Comparison of ENCODE assay signal across 1 cellular context in genomic region chr5:177133119-177133844, GRCh38.
TF ChIP-seq lines count a peak whose summit lies in the region.

TSS of gene NSD1 (plus strand) at chr5:177133773. CDS start at chr5:177135104, 1,331 bp downstream.

TF ChIP-seq in K562, 482 proteins besides CTCF, POLR2A, EP300 and RAD21 (continued from another document):
- TF ChIP-seq POLR2G (IDR thresholded peaks at IDR 0.05; ENCODE audit: low read depth, low read length), result peak; percentile 86
- TF ChIP-seq NONO (IDR thresholded peaks at IDR 0.05; ENCODE audit: low read depth in 2 of 2, low read length in 1 of 2), result peak; percentile 63 to 64
- TF ChIP-seq ZNF57 (CRISPR knock-in tag; IDR thresholded peaks at IDR 0.05), result no peak
- 0 out of 2 replicates have a peak, but pooled peaks have one; percentile 25 for TF ChIP-seq ZNF830 (CRISPR knock-in tag; IDR thresholded peaks at IDR 0.05)
- TF ChIP-seq RFX7 (CRISPR knock-in tag; IDR thresholded peaks at IDR 0.05), result no peak
- TF ChIP-seq GATAD2B (IDR thresholded peaks at IDR 0.05; ENCODE audit: borderline replicate concordance), result peak; percentile 93
- TF ChIP-seq PATZ1 (CRISPR knock-in tag; IDR thresholded peaks at IDR 0.05; ENCODE audit: borderline replicate concordance), result no peak
- no peak for TF ChIP-seq NR2C1 (IDR thresholded peaks at IDR 0.05)
- no peak for TF ChIP-seq NR2C1 (tag; IDR thresholded peaks at IDR 0.05)
- TF ChIP-seq VEZF1 (CRISPR knock-in tag; IDR thresholded peaks at IDR 0.05), result peak; percentile 95
- no peak for TF ChIP-seq PTBP1 (IDR thresholded peaks at IDR 0.05; ENCODE audit: low read depth, low read length)
- TF ChIP-seq ZNF551 (CRISPR knock-in tag; IDR thresholded peaks at IDR 0.05), result no peak
- TF ChIP-seq RBM25 (IDR thresholded peaks at IDR 0.05; ENCODE audit: low read depth, low read length, severe bottlenecking), result peak; percentile 28
- TF ChIP-seq SPI1 (IDR thresholded peaks at IDR 0.05; ENCODE audit: borderline replicate concordance, low read depth, low read length), result no peak
- TF ChIP-seq ZBTB26 (CRISPR knock-in tag; IDR thresholded peaks at IDR 0.05), result no peak
- no peak for TF ChIP-seq KLF16 (IDR thresholded peaks at IDR 0.05)
